10 cellular contexts compared by ENCODE assay signal in the genomic region with DNA sequence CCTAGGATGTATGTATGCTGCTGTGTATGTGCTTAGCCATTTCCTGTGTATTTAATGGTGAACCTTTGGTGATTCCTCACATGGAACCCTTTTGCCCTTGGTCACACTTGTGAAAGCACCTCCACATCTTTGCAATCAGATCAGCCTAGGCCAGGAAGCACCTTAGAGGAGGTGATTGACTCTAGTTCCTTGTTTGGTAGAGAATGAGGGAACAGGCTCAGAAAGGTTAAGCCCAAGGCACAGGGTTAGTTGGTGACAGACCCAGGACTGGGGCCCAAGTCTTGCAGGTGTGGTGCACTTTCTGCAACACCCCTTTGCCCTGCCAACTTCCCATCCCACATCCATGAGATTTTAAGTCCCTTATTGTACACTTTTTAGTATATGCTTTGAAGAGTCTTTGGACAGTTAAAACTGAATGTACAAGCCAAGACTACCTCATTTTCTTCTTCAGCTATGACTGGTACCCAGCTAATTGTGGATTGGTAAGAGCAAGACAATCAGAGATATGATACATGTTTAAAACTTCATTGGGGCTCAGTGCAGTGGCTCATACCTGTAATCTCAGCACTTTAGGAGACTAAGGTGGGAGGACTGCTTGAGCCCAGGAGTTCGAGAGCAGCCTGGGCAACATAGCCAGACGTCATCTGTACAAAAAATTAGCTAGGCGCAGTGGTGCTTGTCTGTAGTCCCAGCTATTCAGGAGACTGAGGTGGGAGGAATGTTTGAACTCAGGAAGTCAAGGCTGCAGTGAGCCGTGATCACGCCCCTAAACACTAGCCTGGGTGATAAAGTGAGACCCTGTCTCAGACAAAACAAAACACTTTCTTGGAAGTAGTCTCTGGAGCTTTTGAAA.
DNase-seq lines count a peak whose midpoint lies in the region; ATAC-seq and TF ChIP-seq lines count a peak whose summit lies in the region.
"Had no signal": no experiment of that assay in that cellular context is flagged by ENCODE, and none has a peak within 500 bp of the region (broad histone marks: within the 10 kb centered on the region; RNA-seq: fewer than 3 reads in every experiment).

No MANE protein-coding gene starts in this region.

- H3K9me3 Mint-ChIP-seq in activated naive CD8-positive, alpha-beta T cell treated with anti-CD3 and anti-CD28 coated beads, Interleukin-2, amount 10 ng/mL, durations not matched to agents 7 days and 5 days, result no peaks in the 10 kb centered on the region
- H3K9me3 Mint-ChIP-seq: dendritic cell treated with granulocyte-macrophage colony-stimulating factor and Interleukin-4, amounts not matched to agents 40 ng/mL and 50 ng/mL, for 4 days had no signal

- POLR2A ChIA-PET in activated naive CD8-positive, alpha-beta T cell treated with anti-CD3 and anti-CD28 coated beads, Interleukin-2, amount 10 ng/mL, durations not matched to agents 7 days and 5 days (lab: Charles Lee), result interaction anchor here (0.8 to 1.3 kb wide), 2 partner anchors 12 to 71 kb away, joined by 3 to 4 read pairs; a partner anchor contains a TSS

- H3K4me1 Mint-ChIP-seq in activated naive CD8-positive, alpha-beta T cell treated with anti-CD3 and anti-CD28 coated beads, Interleukin-2, amount 10 ng/mL, durations not matched to agents 7 days and 5 days, result peaks cover 76% of the 10 kb centered on the region

- intact Hi-C loops in ovary (cut with DNase I), result loop anchor here in 2 of 4 donors (1.0 to 10.0 kb wide), 3 partner anchors 59 to 69 kb away; a partner anchor contains a TSS
- intact Hi-C loops in body of pancreas (cut with DNase I), result no loop called here
- intact Hi-C loops in left colon (cut with DNase I, micrococcal nuclease), result loop anchor here in 1 of 2 donors (10.0 kb wide), 1 partner anchor 67 kb away; a partner anchor contains a TSS

- WGBS in ovary, 3 donors, result 11 to 30% (median 15%) methylated on average over 5 of the region's 5 CpGs
- 78 to 84% methylated on average over 5 of the region's 5 CpGs for WGBS in body of pancreas, 2 donors

- peak; percentile 54 for ATAC-seq in GM18502 (IDR thresholded peaks at IDR 0.05; ENCODE audit: poor library complexity, unreplicated experiment)
- peak; percentile 57 for ATAC-seq in HG02884 (IDR thresholded peaks at IDR 0.05; ENCODE audit: unreplicated experiment)
- peak; percentile 12 for ATAC-seq in activated naive CD8-positive, alpha-beta T cell treated with anti-CD3 and anti-CD28 coated beads, Interleukin-2, amount 10 ng/mL, durations not matched to agents 7 days and 5 days (ENCODE audit: low read depth)
- ATAC-seq in body of pancreas, result no peak
- no peak for ATAC-seq in left colon

- H3K4me3 ChIP-seq in ovary (no peak overlapping the region), body of pancreas (no peak overlapping the region)

- TF ChIP-seq POLR2A in ovary (IDR thresholded peaks at IDR 0.05) (no peak), body of pancreas (IDR thresholded peaks at IDR 0.05) (no peak)

- TF ChIP-seq CTCF in ovary (IDR thresholded peaks at IDR 0.05) (no peak), body of pancreas (IDR thresholded peaks at IDR 0.05) (no peak)

- H3K27ac Mint-ChIP-seq in activated naive CD8-positive, alpha-beta T cell treated with anti-CD3 and anti-CD28 coated beads, Interleukin-2, amount 10 ng/mL, durations not matched to agents 7 days and 5 days, result peak overlapping the region; percentile 90

- no peak for TF ChIP-seq EP300 in ovary (IDR thresholded peaks at IDR 0.05)

- DNase-seq in activated naive CD8-positive, alpha-beta T cell treated with anti-CD3 and anti-CD28 coated beads, Interleukin-2, amount 10 ng/mL, durations not matched to agents 7 days and 5 days, result no peak
- peak in 4 of 5 donors; percentile 53 to 61 (median 56) for DNase-seq in ovary
- no peak for DNase-seq in iPS-NIHi11 (ENCODE audit: low spot score)
- no peak for DNase-seq in body of pancreas
- no peak for DNase-seq in left colon
- DNase-seq in NOMO-1 (lab: John Stamatoyannopoulos, UW; ENCODE audit: unreplicated experiment in 2 of 2), result no peak
- DNase-seq: stimulated activated CD4-positive, alpha-beta T cell treated with anti-CD3 and anti-CD28 coated beads, Interleukin-2, amount 100 ng/mL, for 24 hours had no signal

- peak overlapping the region; percentile 82 for H3K4me3 Mint-ChIP-seq in activated naive CD8-positive, alpha-beta T cell treated with anti-CD3 and anti-CD28 coated beads, Interleukin-2, amount 10 ng/mL, durations not matched to agents 7 days and 5 days
- H3K4me3 Mint-ChIP-seq: dendritic cell treated with granulocyte-macrophage colony-stimulating factor and Interleukin-4, amounts not matched to agents 40 ng/mL and 50 ng/mL, for 4 days had no signal

- H3K36me3 ChIP-seq in ovary, result no peaks in the 10 kb centered on the region
- H3K36me3 ChIP-seq in body of pancreas (replicated peaks in 1 of 2; ENCODE audit: insufficient read depth in 1 of 2, low read depth in 2 of 2), result peaks cover 0 to 4% of the 10 kb centered on the region in 2 donors

- H3K27me3 Mint-ChIP-seq in activated naive CD8-positive, alpha-beta T cell treated with anti-CD3 and anti-CD28 coated beads, Interleukin-2, amount 10 ng/mL, durations not matched to agents 7 days and 5 days, result no peaks in the 10 kb centered on the region
- H3K27me3 Mint-ChIP-seq: dendritic cell treated with granulocyte-macrophage colony-stimulating factor and Interleukin-4, amounts not matched to agents 40 ng/mL and 50 ng/mL, for 4 days had no signal

- H3K27me3 ChIP-seq in ovary (no peaks in the 10 kb centered on the region), body of pancreas (no peaks in the 10 kb centered on the region)

- no peaks in the 10 kb centered on the region for H3K9me3 ChIP-seq in ovary
- H3K9me3 ChIP-seq in body of pancreas, result no peaks in the 10 kb centered on the region

- peaks cover 10% of the 10 kb centered on the region for H3K4me1 ChIP-seq in ovary (ENCODE audit: insufficient read depth)
- H3K4me1 ChIP-seq in body of pancreas, result peaks cover 43% of the 10 kb centered on the region

- peak overlapping the region; percentile 18 to 76 for H3K27ac ChIP-seq in ovary
- H3K27ac ChIP-seq in body of pancreas, result peak overlapping the region in 1 of 4 donors; percentile 7

- H3K36me3 Mint-ChIP-seq in activated naive CD8-positive, alpha-beta T cell treated with anti-CD3 and anti-CD28 coated beads, Interleukin-2, amount 10 ng/mL, durations not matched to agents 7 days and 5 days, result peaks cover 22% of the 10 kb centered on the region

Comparison
In these comparisons a context has a peak if more than half of its experiments do, and no peak if none do; other contexts are left out.
1. ATAC-seq: peak in GM18502 (single experiment), HG02884 (single experiment) and activated naive CD8-positive, alpha-beta T cell treated with anti-CD3 and anti-CD28 coated beads, Interleukin-2, amount 10 ng/mL, durations not matched to agents 7 days and 5 days (single experiment); none in body of pancreas (single experiment) and left colon (single experiment).
2. DNase-seq: peak in ovary (4 of 5); none in activated naive CD8-positive, alpha-beta T cell treated with anti-CD3 and anti-CD28 coated beads, Interleukin-2, amount 10 ng/mL, durations not matched to agents 7 days and 5 days (single experiment), iPS-NIHi11 (single experiment), body of pancreas (0 of 4), left colon (0 of 2) and NOMO-1 (0 of 2).